1 cellular context compared by ENCODE assay signal in the genomic region with DNA sequence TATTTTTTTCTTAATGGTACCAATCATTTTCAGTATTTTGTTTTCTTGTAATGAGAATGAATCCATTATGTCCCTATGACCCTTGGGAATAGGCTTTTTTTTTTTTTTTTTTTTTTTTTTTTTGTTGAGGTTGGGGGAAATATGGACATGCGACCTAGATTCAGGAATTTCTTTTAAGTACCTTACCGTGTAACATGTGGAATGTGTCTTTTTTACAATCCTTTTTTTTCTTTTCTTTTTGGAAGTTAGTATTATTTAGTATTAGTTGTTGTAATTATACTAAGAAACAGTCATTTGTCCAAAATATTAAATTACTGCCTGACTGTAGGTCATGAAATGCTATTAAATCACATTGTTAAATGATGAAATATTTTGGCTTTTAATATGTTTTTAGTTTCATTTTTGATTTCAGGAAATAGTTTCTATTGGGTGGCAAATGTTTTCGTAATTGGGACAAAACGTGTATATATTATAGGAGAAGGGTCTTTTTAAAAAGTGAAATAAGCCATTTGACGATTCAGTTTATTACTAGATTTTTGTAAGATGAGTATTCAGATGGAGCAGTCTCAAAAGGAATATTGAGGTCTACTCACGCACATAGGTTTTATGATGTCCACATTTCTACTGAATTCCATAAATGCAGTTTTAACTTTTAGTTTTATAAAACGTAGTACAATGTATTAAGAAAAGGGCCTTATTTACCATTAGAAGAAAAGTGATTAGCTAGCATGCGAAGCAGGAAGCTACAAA.
TF ChIP-seq lines count a peak whose summit lies in the region.

No MANE protein-coding gene starts in this region.

TF ChIP-seq in H1, 55 proteins besides CTCF, POLR2A, EP300 and RAD21 (continued from another document):
- TF ChIP-seq, protein P1, sequence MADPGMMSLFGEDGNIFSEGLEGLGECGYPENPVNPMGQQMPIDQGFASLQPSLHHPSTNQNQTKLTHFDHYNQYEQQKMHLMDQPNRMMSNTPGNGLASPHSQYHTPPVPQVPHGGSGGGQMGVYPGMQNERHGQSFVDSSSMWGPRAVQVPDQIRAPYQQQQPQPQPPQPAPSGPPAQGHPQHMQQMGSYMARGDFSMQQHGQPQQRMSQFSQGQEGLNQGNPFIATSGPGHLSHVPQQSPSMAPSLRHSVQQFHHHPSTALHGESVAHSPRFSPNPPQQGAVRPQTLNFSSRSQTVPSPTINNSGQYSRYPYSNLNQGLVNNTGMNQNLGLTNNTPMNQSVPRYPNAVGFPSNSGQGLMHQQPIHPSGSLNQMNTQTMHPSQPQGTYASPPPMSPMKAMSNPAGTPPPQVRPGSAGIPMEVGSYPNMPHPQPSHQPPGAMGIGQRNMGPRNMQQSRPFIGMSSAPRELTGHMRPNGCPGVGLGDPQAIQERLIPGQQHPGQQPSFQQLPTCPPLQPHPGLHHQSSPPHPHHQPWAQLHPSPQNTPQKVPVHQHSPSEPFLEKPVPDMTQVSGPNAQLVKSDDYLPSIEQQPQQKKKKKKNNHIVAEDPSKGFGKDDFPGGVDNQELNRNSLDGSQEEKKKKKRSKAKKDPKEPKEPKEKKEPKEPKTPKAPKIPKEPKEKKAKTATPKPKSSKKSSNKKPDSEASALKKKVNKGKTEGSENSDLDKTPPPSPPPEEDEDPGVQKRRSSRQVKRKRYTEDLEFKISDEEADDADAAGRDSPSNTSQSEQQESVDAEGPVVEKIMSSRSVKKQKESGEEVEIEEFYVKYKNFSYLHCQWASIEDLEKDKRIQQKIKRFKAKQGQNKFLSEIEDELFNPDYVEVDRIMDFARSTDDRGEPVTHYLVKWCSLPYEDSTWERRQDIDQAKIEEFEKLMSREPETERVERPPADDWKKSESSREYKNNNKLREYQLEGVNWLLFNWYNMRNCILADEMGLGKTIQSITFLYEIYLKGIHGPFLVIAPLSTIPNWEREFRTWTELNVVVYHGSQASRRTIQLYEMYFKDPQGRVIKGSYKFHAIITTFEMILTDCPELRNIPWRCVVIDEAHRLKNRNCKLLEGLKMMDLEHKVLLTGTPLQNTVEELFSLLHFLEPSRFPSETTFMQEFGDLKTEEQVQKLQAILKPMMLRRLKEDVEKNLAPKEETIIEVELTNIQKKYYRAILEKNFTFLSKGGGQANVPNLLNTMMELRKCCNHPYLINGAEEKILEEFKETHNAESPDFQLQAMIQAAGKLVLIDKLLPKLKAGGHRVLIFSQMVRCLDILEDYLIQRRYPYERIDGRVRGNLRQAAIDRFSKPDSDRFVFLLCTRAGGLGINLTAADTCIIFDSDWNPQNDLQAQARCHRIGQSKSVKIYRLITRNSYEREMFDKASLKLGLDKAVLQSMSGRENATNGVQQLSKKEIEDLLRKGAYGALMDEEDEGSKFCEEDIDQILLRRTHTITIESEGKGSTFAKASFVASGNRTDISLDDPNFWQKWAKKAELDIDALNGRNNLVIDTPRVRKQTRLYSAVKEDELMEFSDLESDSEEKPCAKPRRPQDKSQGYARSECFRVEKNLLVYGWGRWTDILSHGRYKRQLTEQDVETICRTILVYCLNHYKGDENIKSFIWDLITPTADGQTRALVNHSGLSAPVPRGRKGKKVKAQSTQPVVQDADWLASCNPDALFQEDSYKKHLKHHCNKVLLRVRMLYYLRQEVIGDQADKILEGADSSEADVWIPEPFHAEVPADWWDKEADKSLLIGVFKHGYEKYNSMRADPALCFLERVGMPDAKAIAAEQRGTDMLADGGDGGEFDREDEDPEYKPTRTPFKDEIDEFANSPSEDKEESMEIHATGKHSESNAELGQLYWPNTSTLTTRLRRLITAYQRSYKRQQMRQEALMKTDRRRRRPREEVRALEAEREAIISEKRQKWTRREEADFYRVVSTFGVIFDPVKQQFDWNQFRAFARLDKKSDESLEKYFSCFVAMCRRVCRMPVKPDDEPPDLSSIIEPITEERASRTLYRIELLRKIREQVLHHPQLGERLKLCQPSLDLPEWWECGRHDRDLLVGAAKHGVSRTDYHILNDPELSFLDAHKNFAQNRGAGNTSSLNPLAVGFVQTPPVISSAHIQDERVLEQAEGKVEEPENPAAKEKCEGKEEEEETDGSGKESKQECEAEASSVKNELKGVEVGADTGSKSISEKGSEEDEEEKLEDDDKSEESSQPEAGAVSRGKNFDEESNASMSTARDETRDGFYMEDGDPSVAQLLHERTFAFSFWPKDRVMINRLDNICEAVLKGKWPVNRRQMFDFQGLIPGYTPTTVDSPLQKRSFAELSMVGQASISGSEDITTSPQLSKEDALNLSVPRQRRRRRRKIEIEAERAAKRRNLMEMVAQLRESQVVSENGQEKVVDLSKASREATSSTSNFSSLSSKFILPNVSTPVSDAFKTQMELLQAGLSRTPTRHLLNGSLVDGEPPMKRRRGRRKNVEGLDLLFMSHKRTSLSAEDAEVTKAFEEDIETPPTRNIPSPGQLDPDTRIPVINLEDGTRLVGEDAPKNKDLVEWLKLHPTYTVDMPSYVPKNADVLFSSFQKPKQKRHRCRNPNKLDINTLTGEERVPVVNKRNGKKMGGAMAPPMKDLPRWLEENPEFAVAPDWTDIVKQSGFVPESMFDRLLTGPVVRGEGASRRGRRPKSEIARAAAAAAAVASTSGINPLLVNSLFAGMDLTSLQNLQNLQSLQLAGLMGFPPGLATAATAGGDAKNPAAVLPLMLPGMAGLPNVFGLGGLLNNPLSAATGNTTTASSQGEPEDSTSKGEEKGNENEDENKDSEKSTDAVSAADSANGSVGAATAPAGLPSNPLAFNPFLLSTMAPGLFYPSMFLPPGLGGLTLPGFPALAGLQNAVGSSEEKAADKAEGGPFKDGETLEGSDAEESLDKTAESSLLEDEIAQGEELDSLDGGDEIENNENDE (IDR thresholded peaks at IDR 0.05; ENCODE audit: insufficient replicate concordance, low read length): peak; percentile 9
